18 cellular contexts compared by ENCODE assay signal in the genomic region with DNA sequence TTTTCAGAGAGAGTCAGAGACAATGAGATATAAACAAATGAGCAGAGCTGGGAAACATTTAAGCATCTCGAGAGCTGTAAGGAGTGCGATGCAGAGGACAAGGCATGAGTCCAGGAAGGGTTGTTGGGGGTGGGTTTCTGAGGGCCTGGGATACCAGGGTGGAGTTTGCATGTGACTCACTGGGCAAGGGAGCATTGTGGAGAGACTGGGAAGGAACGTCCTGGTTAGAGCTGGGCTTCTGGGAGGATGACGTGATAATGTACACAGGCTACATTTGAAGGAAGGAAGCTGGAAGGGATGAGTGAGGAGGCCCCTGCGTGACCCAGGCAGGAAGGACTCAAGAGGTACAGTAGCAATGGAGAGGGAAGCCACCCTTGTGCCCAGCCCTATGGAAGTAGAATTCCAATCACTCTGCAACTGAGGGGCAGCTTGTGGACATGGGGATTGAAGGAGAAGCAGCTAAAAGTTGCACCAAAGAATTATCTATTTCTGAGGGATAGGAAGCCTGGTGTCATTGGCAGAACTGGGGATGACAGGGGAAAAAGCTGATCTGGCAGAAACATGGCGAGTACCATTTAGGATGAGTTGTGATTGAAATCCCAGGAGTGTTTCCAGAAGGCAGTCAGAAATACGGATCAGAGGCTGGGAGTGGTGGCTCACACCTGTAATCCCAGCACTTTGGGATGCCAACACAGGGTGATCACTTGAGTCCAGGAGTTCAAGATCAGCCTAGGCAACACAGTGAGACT. TPM values are rescaled to one million over a fixed set of nuclear protein-coding genes. Genes with fewer than 3 reads are reported as not detected.
DNase-seq lines count a peak whose midpoint lies in the region; ATAC-seq and TF ChIP-seq lines count a peak whose summit lies in the region.
"Had no signal": no experiment of that assay in that cellular context is flagged by ENCODE, and none has a peak within 500 bp of the region (broad histone marks: within the 10 kb centered on the region; RNA-seq: fewer than 3 reads in every experiment).

No MANE protein-coding gene starts in this region.

- POLR2A ChIA-PET in WTC11 (lab: Charles Lee): no interaction called here

- no peaks in the 10 kb centered on the region for H3K4me1 ChIP-seq in mucosa of descending colon (ENCODE audit: low read depth)
- peaks cover 8% of the 10 kb centered on the region for H3K4me1 ChIP-seq in psoas muscle
- H3K4me1 ChIP-seq: HAP-1 had no signal

- H3K27ac Mint-ChIP-seq in chondrocyte (ENCODE audit: unreplicated experiment) (peak overlapping the region; percentile 64), WTC11 (no peak overlapping the region)
- H3K27ac Mint-ChIP-seq: activated T-cell treated with anti-CD3 and anti-CD28 coated beads, Interleukin-2, amount 50 U/mL, for 24 hours had no signal

- H3K9me3 Mint-ChIP-seq in chondrocyte (ENCODE audit: low read depth) (no peaks in the 10 kb centered on the region), WTC11 (no peaks in the 10 kb centered on the region)
- H3K9me3 Mint-ChIP-seq: activated T-cell treated with anti-CD3 and anti-CD28 coated beads, Interleukin-2, amount 50 U/mL, for 24 hours; brain had no signal

- peak; percentile 66 for ATAC-seq in mucosa of descending colon
- no peak for ATAC-seq in psoas muscle
- ATAC-seq in HG03196 (IDR thresholded peaks at IDR 0.05; ENCODE audit: unreplicated experiment): no peak
- no peak for ATAC-seq in WTC11

- WGBS in psoas muscle, 3 donors: 79 to 84% (median 81%) methylated on average over 7 of the region's 7 CpGs

- H3K4me3 Mint-ChIP-seq in chondrocyte (ENCODE audit: unreplicated experiment): no peak overlapping the region
- no peak overlapping the region for H3K4me3 Mint-ChIP-seq in WTC11
- H3K4me3 Mint-ChIP-seq: activated T-cell treated with anti-CD3 and anti-CD28 coated beads, Interleukin-2, amount 50 U/mL, for 24 hours; brain; CD4-positive, alpha-beta memory T cell; neural crest cell had no signal

- no peak overlapping the region for H3K27ac ChIP-seq in psoas muscle
- H3K27ac ChIP-seq: KMS-11, WERI-Rb-1 had no signal

- H3K9me3 ChIP-seq in mucosa of descending colon (no peaks in the 10 kb centered on the region), psoas muscle (no peaks in the 10 kb centered on the region)
- H3K9me3 ChIP-seq: HAP-1 had no signal

- TF ChIP-seq CTCF in AG09309 (IDR thresholded peaks at IDR 0.05; ENCODE audit: control insufficient read depth, insufficient read depth, low read depth, low read length, missing control alignments) (no peak), chondrocyte (IDR thresholded peaks at IDR 0.05) (no peak), mucosa of descending colon (IDR thresholded peaks at IDR 0.05) (no peak), psoas muscle (IDR thresholded peaks at IDR 0.05) (no peak), WTC11 (IDR thresholded peaks at IDR 0.05) (no peak)

- no peaks in the 10 kb centered on the region for H3K36me3 ChIP-seq in mucosa of descending colon (ENCODE audit: low read depth)
- H3K36me3 ChIP-seq in psoas muscle (ENCODE audit: insufficient read depth in 1 of 2, low read depth in 1 of 2): peaks cover 0 to 41% of the 10 kb centered on the region in 2 donors
- H3K36me3 ChIP-seq: HAP-1, WERI-Rb-1 had no signal

- no peaks in the 10 kb centered on the region for H3K27me3 ChIP-seq in psoas muscle (ENCODE audit: insufficient read depth in 3 of 3, low read length in 2 of 3)

- H3K27me3 Mint-ChIP-seq in chondrocyte (ENCODE audit: low read depth) (peaks cover 3% of the 10 kb centered on the region), WTC11 (ENCODE audit: low read depth) (no peaks in the 10 kb centered on the region; the same call in 1 of the 2 replicates)
- H3K27me3 Mint-ChIP-seq: activated T-cell treated with anti-CD3 and anti-CD28 coated beads, Interleukin-2, amount 50 U/mL, for 24 hours; CD4-positive, alpha-beta memory T cell had no signal

- CTCF ChIA-PET in WTC11 (lab: Charles Lee): interaction anchor here (1.5 to 3.6 kb wide), 2 partner anchors 71 to 87 kb away, joined by 4 to 15 read pairs; a partner anchor contains a TSS

- DNase-seq in AG09309 (ENCODE audit: low read depth): peak; percentile 91
- DNase-seq in HT-29 (ENCODE audit: low spot score): peak; percentile 17
- DNase-seq in chondrocyte (ENCODE audit: low spot score): no peak
- peak in 1 of 3 donors; percentile 26 for DNase-seq in mucosa of descending colon
- DNase-seq in psoas muscle: no peak
- no peak for DNase-seq in WTC11 (ENCODE audit: low spot score)
- no peak for DNase-seq in GM19238 (ENCODE audit: insufficient read length, low spot score)
- DNase-seq: activated T-cell treated with anti-CD3 and anti-CD28 coated beads, Interleukin-2, amount 50 U/mL, for 24 hours; CD4-positive, alpha-beta memory T cell; erythroblast; kidney; NCI-H345; WERI-Rb-1 had no signal

- H3K4me1 Mint-ChIP-seq in chondrocyte (ENCODE audit: low read depth): peaks cover 6% of the 10 kb centered on the region
- H3K4me1 Mint-ChIP-seq in WTC11: no peaks in the 10 kb centered on the region

- H3K4me3 ChIP-seq in AG09309 (ENCODE audit: control insufficient read depth, low read depth, low read length) (no peak overlapping the region), mucosa of descending colon (no peak overlapping the region), psoas muscle (no peak overlapping the region)
- H3K4me3 ChIP-seq: HAP-1 had no signal

- intact Hi-C loops in mucosa of descending colon (cut with DNase I, micrococcal nuclease) (no loop called here), psoas muscle (cut with DNase I) (no loop called here)

- peaks cover 9% of the 10 kb centered on the region for H3K36me3 Mint-ChIP-seq in chondrocyte (ENCODE audit: low read depth)
- no peaks in the 10 kb centered on the region for H3K36me3 Mint-ChIP-seq in WTC11
- H3K36me3 Mint-ChIP-seq: CD4-positive, alpha-beta memory T cell had no signal

TF ChIP-seq in WTC11, 78 proteins besides CTCF, POLR2A, EP300 and RAD21 (continues in another document):
- TF ChIP-seq, protein P1, sequence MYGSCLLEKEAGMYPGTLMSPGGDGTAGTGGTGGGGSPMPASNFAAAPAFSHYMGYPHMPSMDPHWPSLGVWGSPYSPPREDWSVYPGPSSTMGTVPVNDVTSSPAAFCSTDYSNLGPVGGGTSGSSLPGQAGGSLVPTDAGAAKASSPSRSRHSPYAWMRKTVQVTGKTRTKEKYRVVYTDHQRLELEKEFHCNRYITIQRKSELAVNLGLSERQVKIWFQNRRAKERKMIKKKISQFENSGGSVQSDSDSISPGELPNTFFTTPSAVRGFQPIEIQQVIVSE (CRISPR knock-in tag; IDR thresholded peaks at IDR 0.05; ENCODE audit: borderline replicate concordance): no peak
- TF ChIP-seq, protein P2, sequence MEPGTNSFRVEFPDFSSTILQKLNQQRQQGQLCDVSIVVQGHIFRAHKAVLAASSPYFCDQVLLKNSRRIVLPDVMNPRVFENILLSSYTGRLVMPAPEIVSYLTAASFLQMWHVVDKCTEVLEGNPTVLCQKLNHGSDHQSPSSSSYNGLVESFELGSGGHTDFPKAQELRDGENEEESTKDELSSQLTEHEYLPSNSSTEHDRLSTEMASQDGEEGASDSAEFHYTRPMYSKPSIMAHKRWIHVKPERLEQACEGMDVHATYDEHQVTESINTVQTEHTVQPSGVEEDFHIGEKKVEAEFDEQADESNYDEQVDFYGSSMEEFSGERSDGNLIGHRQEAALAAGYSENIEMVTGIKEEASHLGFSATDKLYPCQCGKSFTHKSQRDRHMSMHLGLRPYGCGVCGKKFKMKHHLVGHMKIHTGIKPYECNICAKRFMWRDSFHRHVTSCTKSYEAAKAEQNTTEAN (CRISPR knock-in tag; IDR thresholded peaks at IDR 0.05): no peak
- TF ChIP-seq, protein P3, sequence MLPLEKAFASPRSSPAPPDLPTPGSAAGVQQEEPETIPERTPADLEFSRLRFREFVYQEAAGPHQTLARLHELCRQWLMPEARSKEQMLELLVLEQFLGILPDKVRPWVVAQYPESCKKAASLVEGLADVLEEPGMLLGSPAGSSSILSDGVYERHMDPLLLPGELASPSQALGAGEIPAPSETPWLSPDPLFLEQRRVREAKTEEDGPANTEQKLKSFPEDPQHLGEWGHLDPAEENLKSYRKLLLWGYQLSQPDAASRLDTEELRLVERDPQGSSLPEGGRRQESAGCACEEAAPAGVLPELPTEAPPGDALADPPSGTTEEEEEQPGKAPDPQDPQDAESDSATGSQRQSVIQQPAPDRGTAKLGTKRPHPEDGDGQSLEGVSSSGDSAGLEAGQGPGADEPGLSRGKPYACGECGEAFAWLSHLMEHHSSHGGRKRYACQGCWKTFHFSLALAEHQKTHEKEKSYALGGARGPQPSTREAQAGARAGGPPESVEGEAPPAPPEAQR (CRISPR knock-in tag; IDR thresholded peaks at IDR 0.05): no peak
- no peak for TF ChIP-seq NR1H2 (CRISPR knock-in tag; IDR thresholded peaks at IDR 0.05)
- TF ChIP-seq MYBL2 (CRISPR knock-in tag; IDR thresholded peaks at IDR 0.05): no peak
- no peak for TF ChIP-seq PRRX2 (CRISPR knock-in tag; IDR thresholded peaks at IDR 0.05)
- TF ChIP-seq, protein P4, sequence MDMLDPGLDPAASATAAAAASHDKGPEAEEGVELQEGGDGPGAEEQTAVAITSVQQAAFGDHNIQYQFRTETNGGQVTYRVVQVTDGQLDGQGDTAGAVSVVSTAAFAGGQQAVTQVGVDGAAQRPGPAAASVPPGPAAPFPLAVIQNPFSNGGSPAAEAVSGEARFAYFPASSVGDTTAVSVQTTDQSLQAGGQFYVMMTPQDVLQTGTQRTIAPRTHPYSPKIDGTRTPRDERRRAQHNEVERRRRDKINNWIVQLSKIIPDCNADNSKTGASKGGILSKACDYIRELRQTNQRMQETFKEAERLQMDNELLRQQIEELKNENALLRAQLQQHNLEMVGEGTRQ (CRISPR knock-in tag; IDR thresholded peaks at IDR 0.05): no peak
- no peak for TF ChIP-seq JUN (CRISPR knock-in tag; IDR thresholded peaks at IDR 0.05)
- TF ChIP-seq, protein P5, sequence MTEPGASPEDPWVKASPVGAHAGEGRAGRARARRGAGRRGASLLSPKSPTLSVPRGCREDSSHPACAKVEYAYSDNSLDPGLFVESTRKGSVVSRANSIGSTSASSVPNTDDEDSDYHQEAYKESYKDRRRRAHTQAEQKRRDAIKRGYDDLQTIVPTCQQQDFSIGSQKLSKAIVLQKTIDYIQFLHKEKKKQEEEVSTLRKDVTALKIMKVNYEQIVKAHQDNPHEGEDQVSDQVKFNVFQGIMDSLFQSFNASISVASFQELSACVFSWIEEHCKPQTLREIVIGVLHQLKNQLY (CRISPR knock-in tag; IDR thresholded peaks at IDR 0.05): no peak
- no peak for TF ChIP-seq ZNF232 (CRISPR knock-in tag; IDR thresholded peaks at IDR 0.05)
- no peak for TF ChIP-seq ZNF317 (CRISPR knock-in tag; IDR thresholded peaks at IDR 0.05; ENCODE audit: borderline replicate concordance, low read depth)

RNA-seq across cellular contexts. Expression of a gene that starts 59.3 kb away (rescaled TPM):
- total RNA-seq in HT-29 (2014; rRNA removed; shearing (Covaris generic)): 0.05 TPM in 1 of 2 replicates, not detected in the other
- total RNA-seq in chondrocyte (1.5 to 9.8 TPM (median 8.3 TPM) in 3 replicates), mucosa of descending colon (1 to 10 TPM; 1.5 to 7.3 (median 1.9) TPM), psoas muscle (10 to 100 TPM; 21.0 to 38.6 (median 26.4) TPM), WTC11 (2021) (5.7 to 8.4 TPM (median 6.9 TPM) in 3 replicates)
- polyA plus RNA-seq in psoas muscle: 10 to 100 TPM; 10.8 to 39.9 (median 15.0) TPM
- total RNA-seq: CD4-positive, alpha-beta memory T cell had no signal
- polyA plus RNA-seq: CD4-positive, alpha-beta memory T cell had no signal

Comparison
In these comparisons a context has a peak if more than half of its experiments do, and no peak if none do; other contexts are left out.
1. DNase-seq: peak in AG09309 (single experiment) and HT-29 (single experiment); none in chondrocyte (single experiment), psoas muscle (0 of 2), WTC11 (single experiment) and GM19238 (single experiment).